In genomic region chr18:11849279-11849678, GRCh38 we compare ENCODE assay signal across 8 cellular contexts. TPM values are rescaled to one million over a fixed set of nuclear protein-coding genes. Genes with fewer than 3 reads are reported as not detected.
DNase-seq lines count a peak whose midpoint lies in the region; TF ChIP-seq lines count a peak whose summit lies in the region.
"Had no signal": no experiment of that assay in that cellular context is flagged by ENCODE, and none has a peak within 500 bp of the region (broad histone marks: within the 10 kb centered on the region; RNA-seq: fewer than 3 reads in every experiment).

No MANE protein-coding gene starts in this region.

- H3K9ac ChIP-seq in KMS-11 (no peak overlapping the region), liver (ENCODE audit: low read depth in 1 of 2, low read length in 2 of 2) (no peak overlapping the region), subcutaneous abdominal adipose tissue (ENCODE audit: low read length in 5 of 5) (peak overlapping the region in 1 of 5 donors; percentile 67)

- peak overlapping the region; percentile 91; the same call in 1 of the 2 replicates for H2AFZ ChIP-seq in KMS-11 (ENCODE audit: low read depth)

- no peaks in the 10 kb centered on the region for H3K9me3 Mint-ChIP-seq in activated CD4-positive, alpha-beta memory T cell treated with anti-CD3 and anti-CD28 coated beads for 36 hours

- peaks cover 29% of the 10 kb centered on the region for H3K4me1 Mint-ChIP-seq in activated CD4-positive, alpha-beta memory T cell treated with anti-CD3 and anti-CD28 coated beads for 36 hours (ENCODE audit: low read depth)

- intact Hi-C loops in activated CD4-positive, alpha-beta memory T cell treated with anti-CD3 and anti-CD28 coated beads for 36 hours (cut with micrococcal nuclease): no loop called here

- no peak overlapping the region for H3K4me2 ChIP-seq in KMS-11

- no peak for DNase-seq in astrocyte of the cerebellum (ENCODE audit: low read depth)
- DNase-seq in SHP77 (lab: John Stamatoyannopoulos, UW): no peak
- no peak for DNase-seq in activated CD4-positive, alpha-beta memory T cell treated with anti-CD3 and anti-CD28 coated beads for 36 hours
- DNase-seq in effector CD8-positive, alpha-beta T cell (lab: John Stamatoyannopoulos, UW): no peak
- DNase-seq: GOT3 had no signal

- 96% methylated on average over 7 of the region's 7 CpGs for WGBS in liver

- TF ChIP-seq CTCF in KMS-11 (conservative IDR thresholded peaks at IDR 0.05; ENCODE audit: low read depth, low read length): no peak
- TF ChIP-seq CTCF in astrocyte of the cerebellum (IDR thresholded peaks at IDR 0.05; ENCODE audit: low read depth, low read length, missing control alignments): no peak
- TF ChIP-seq CTCF in liver (IDR thresholded peaks at IDR 0.05; ENCODE audit: low read depth, low read length, missing input control): no peak

- H3K4me3 Mint-ChIP-seq in activated CD4-positive, alpha-beta memory T cell treated with anti-CD3 and anti-CD28 coated beads for 36 hours: no peak overlapping the region

- H3K9me3 ChIP-seq in liver (ENCODE audit: control insufficient read depth in 4 of 4, low read length in 3 of 4) (no peaks in the 10 kb centered on the region), subcutaneous abdominal adipose tissue (ENCODE audit: control insufficient read depth in 5 of 5, low read length in 5 of 5) (no peaks in the 10 kb centered on the region)

- in situ Hi-C loops in astrocyte of the cerebellum (cut with HindIII; ENCODE audit: low sequenced_read_pairs): no loop called here

- peaks cover 21% of the 10 kb centered on the region for H3K79me2 ChIP-seq in KMS-11 (ENCODE audit: insufficient read depth, low read depth)

- H3K27ac Mint-ChIP-seq in activated CD4-positive, alpha-beta memory T cell treated with anti-CD3 and anti-CD28 coated beads for 36 hours: no peak overlapping the region

- H3K4me3 ChIP-seq in KMS-11 (IDR thresholded peaks at IDR 0.05; ENCODE audit: insufficient read depth, low read depth, low read length) (no peak overlapping the region), astrocyte of the cerebellum (ENCODE audit: low read depth, low read length) (peak overlapping the region; percentile 90), liver (ENCODE audit: low read depth in 1 of 3, low read length in 3 of 3) (no peak overlapping the region), subcutaneous abdominal adipose tissue (ENCODE audit: low read depth in 1 of 5, low read length in 5 of 5) (peak overlapping the region in 1 of 5 donors; percentile 78)

- H3K27me3 Mint-ChIP-seq in activated CD4-positive, alpha-beta memory T cell treated with anti-CD3 and anti-CD28 coated beads for 36 hours: no peaks in the 10 kb centered on the region

- H3K4me1 ChIP-seq in KMS-11 (ENCODE audit: low read depth, poor library complexity, severe bottlenecking) (peaks cover 15% of the 10 kb centered on the region), liver (ENCODE audit: control insufficient read depth in 4 of 4, insufficient read depth in 4 of 4, low read length in 3 of 4) (peaks cover 0 to 32% (median 22%) of the 10 kb centered on the region in 4 donors), subcutaneous abdominal adipose tissue (ENCODE audit: control insufficient read depth in 5 of 5, insufficient read depth in 5 of 5, low read length in 5 of 5) (peaks cover 7 to 38% (median 35%) of the 10 kb centered on the region in 5 donors)

- H3K36me3 ChIP-seq in KMS-11 (ENCODE audit: insufficient read depth) (no peaks in the 10 kb centered on the region), liver (ENCODE audit: control insufficient read depth in 4 of 4, insufficient read depth in 3 of 4, low read depth in 1 of 4, low read length in 3 of 4) (no peaks in the 10 kb centered on the region), subcutaneous abdominal adipose tissue (ENCODE audit: control insufficient read depth in 5 of 5, insufficient read depth in 5 of 5, low read length in 5 of 5) (no peaks in the 10 kb centered on the region)

- no peaks in the 10 kb centered on the region for H4K20me1 ChIP-seq in KMS-11 (ENCODE audit: insufficient read depth)

- H3K27me3 ChIP-seq in KMS-11 (ENCODE audit: insufficient read depth, low read depth) (no peaks in the 10 kb centered on the region), liver (ENCODE audit: control insufficient read depth in 4 of 4, insufficient read depth in 4 of 4, low read length in 3 of 4) (no peaks in the 10 kb centered on the region), subcutaneous abdominal adipose tissue (ENCODE audit: control insufficient read depth in 5 of 5, insufficient read depth in 4 of 5, low read length in 5 of 5) (no peaks in the 10 kb centered on the region)

- H3K36me3 Mint-ChIP-seq in activated CD4-positive, alpha-beta memory T cell treated with anti-CD3 and anti-CD28 coated beads for 36 hours: peaks cover 9% of the 10 kb centered on the region

- H3K27ac ChIP-seq in KMS-11 (no peak overlapping the region), liver (ENCODE audit: low read depth in 1 of 2, low read length in 2 of 2) (peak overlapping the region; percentile 91 to 95), subcutaneous abdominal adipose tissue (ENCODE audit: low read depth, low read length) (peak overlapping the region; percentile 99)

- POLR2A ChIA-PET in activated CD4-positive, alpha-beta memory T cell treated with anti-CD3 and anti-CD28 coated beads for 36 hours (lab: Charles Lee): interaction anchor here (1.5 kb wide), 1 partner anchor 60 kb away, joined by 3 read pairs; no protein-coding TSS in a partner anchor

- CTCF ChIA-PET in activated CD4-positive, alpha-beta memory T cell treated with anti-CD3 and anti-CD28 coated beads for 36 hours (lab: Charles Lee): no interaction called here

- no peak for TF ChIP-seq RAD21 in liver (IDR thresholded peaks at IDR 0.05)

TF ChIP-seq in liver, 16 proteins besides CTCF, POLR2A, EP300 and RAD21:
- TF ChIP-seq FOXA2 (IDR thresholded peaks at IDR 0.05): no peak
- TF ChIP-seq RXRA (IDR thresholded peaks at IDR 0.05): no peak
- no peak for TF ChIP-seq ATF3 (IDR thresholded peaks at IDR 0.05)
- TF ChIP-seq HNF4A (conservative IDR thresholded peaks at IDR 0.05): no peak
- TF ChIP-seq HNF4G (IDR thresholded peaks at IDR 0.05): no peak
- TF ChIP-seq EGR1 (IDR thresholded peaks at IDR 0.05; ENCODE audit: low read depth in 2 of 2): no peak
- no peak for TF ChIP-seq YY1 (IDR thresholded peaks at IDR 0.05)
- TF ChIP-seq MAX (IDR thresholded peaks at IDR 0.05): no peak
- TF ChIP-seq JUND (IDR thresholded peaks at IDR 0.05): no peak
- TF ChIP-seq, protein P1, sequence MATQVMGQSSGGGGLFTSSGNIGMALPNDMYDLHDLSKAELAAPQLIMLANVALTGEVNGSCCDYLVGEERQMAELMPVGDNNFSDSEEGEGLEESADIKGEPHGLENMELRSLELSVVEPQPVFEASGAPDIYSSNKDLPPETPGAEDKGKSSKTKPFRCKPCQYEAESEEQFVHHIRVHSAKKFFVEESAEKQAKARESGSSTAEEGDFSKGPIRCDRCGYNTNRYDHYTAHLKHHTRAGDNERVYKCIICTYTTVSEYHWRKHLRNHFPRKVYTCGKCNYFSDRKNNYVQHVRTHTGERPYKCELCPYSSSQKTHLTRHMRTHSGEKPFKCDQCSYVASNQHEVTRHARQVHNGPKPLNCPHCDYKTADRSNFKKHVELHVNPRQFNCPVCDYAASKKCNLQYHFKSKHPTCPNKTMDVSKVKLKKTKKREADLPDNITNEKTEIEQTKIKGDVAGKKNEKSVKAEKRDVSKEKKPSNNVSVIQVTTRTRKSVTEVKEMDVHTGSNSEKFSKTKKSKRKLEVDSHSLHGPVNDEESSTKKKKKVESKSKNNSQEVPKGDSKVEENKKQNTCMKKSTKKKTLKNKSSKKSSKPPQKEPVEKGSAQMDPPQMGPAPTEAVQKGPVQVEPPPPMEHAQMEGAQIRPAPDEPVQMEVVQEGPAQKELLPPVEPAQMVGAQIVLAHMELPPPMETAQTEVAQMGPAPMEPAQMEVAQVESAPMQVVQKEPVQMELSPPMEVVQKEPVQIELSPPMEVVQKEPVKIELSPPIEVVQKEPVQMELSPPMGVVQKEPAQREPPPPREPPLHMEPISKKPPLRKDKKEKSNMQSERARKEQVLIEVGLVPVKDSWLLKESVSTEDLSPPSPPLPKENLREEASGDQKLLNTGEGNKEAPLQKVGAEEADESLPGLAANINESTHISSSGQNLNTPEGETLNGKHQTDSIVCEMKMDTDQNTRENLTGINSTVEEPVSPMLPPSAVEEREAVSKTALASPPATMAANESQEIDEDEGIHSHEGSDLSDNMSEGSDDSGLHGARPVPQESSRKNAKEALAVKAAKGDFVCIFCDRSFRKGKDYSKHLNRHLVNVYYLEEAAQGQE (IDR thresholded peaks at IDR 0.05): no peak

RNA-seq across cellular contexts. Expression of gene CHMP1B, which starts 1.9 kb away (rescaled TPM):
- 10 to 100 TPM; 19.5 to 23.6 TPM for total RNA-seq in liver
- 10 to 100 TPM; 13.6 to 18.7 TPM for polyA plus RNA-seq in liver
- total RNA-seq in activated CD4-positive, alpha-beta memory T cell treated with anti-CD3 and anti-CD28 coated beads for 36 hours: 10 to 100 TPM; 21.2 to 22.0 TPM

RNA-seq across cellular contexts. Expression of gene MPPE1, which starts 58.8 kb away (rescaled TPM):
- total RNA-seq in liver: 10 to 100 TPM in 1 of 2 donors, 1 to 10 TPM in 1; 9.8 to 31.0 TPM
- 10 to 100 TPM; 21.2 to 31.6 TPM for polyA plus RNA-seq in liver
- total RNA-seq in activated CD4-positive, alpha-beta memory T cell treated with anti-CD3 and anti-CD28 coated beads for 36 hours: 10 to 100 TPM; 34.0 to 35.4 TPM
